Comparison of ENCODE assay signal across 21 cellular contexts in genomic region chr3:124881976-124882697, GRCh38. TPM values are rescaled to one million over a fixed set of nuclear protein-coding genes. Genes with fewer than 3 reads are reported as not detected.
A peak's percentile ranks its signal among the peaks of the same experiment; 100 is the strongest.
DNase-seq lines count a peak whose midpoint lies in the region; ATAC-seq, FAIRE-seq and TF ChIP-seq lines count a peak whose summit lies in the region.
"Had no signal": no experiment of that assay in that cellular context is flagged by ENCODE, and none has a peak within 500 bp of the region (broad histone marks: within the 10 kb centered on the region; RNA-seq: fewer than 3 reads in every experiment).

No MANE protein-coding gene starts in this region.

- CTCF ChIA-PET in MCF 10A (lab: Yijun Ruan, JAX): interaction anchor here (0.7 to 1.3 kb wide), 2 partner anchors 95 to 121 kb away, joined by 3 to 4 read pairs; no protein-coding TSS in a partner anchor

- no peaks in the 10 kb centered on the region for H4K20me1 ChIP-seq in keratinocyte (ENCODE audit: control insufficient read depth, extremely low read depth, insufficient read depth, low read length)

- POLR2A ChIA-PET in MCF 10A (lab: Yijun Ruan, JAX): no interaction called here

- peak overlapping the region; percentile 36 for H3K27ac Mint-ChIP-seq in MCF 10A (ENCODE audit: low read depth, unreplicated experiment)
- H3K27ac Mint-ChIP-seq: CD4-positive, alpha-beta memory T cell had no signal

- dilution Hi-C loops in keratinocyte (cut with MboI; ENCODE audit: extremely low pct_ligation_motif_present, low sequenced_read_pairs): no loop called here

- H3K36me3 Mint-ChIP-seq in MCF 10A (ENCODE audit: insufficient read depth, unreplicated experiment): no peaks in the 10 kb centered on the region
- H3K36me3 Mint-ChIP-seq: CD4-positive, alpha-beta memory T cell had no signal

- in situ Hi-C loops in astrocyte of the spinal cord (cut with HindIII; ENCODE audit: low sequenced_read_pairs): no loop called here

- H3K4me1 ChIP-seq in breast epithelium: peaks cover 10 to 15% of the 10 kb centered on the region in 2 donors
- peaks cover 70% of the 10 kb centered on the region for H3K4me1 ChIP-seq in keratinocyte (ENCODE audit: control insufficient read depth, extremely low read depth, insufficient read depth, low read length)
- peaks cover 59 to 81% of the 10 kb centered on the region in 2 donors for H3K4me1 ChIP-seq in thoracic aorta (ENCODE audit: control insufficient read depth in 1 of 2, low read depth in 2 of 2)

- H3K4me3 Mint-ChIP-seq in MCF 10A (ENCODE audit: unreplicated experiment): no peak overlapping the region
- H3K4me3 Mint-ChIP-seq: CD4-positive, alpha-beta memory T cell had no signal

- ATAC-seq in thoracic aorta (ENCODE audit: insufficient number of reproducible peaks, low FRiP score, low read depth) (no peak), HG02885 (IDR thresholded peaks at IDR 0.05; ENCODE audit: poor library complexity, unreplicated experiment) (no peak), GM18873 (IDR thresholded peaks at IDR 0.05; ENCODE audit: low FRiP score, unreplicated experiment) (no peak)

- peaks cover 67% of the 10 kb centered on the region for H3K79me2 ChIP-seq in keratinocyte (ENCODE audit: control insufficient read depth, insufficient read depth, low read length)

- H3K27ac ChIP-seq in breast epithelium: no peak overlapping the region
- H3K27ac ChIP-seq in keratinocyte (ENCODE audit: control insufficient read depth, insufficient read depth, low read length): no peak overlapping the region
- H3K27ac ChIP-seq in thoracic aorta: peak overlapping the region; percentile 60 to 92
- H3K27ac ChIP-seq: upper lobe of left lung had no signal

- no peak overlapping the region for H3K9ac ChIP-seq in keratinocyte (ENCODE audit: control insufficient read depth, extremely low read depth, insufficient read depth, low read length)

- H3K36me3 ChIP-seq in breast epithelium (no peaks in the 10 kb centered on the region), keratinocyte (ENCODE audit: control insufficient read depth in 2 of 2, extremely low read depth in 1 of 2, insufficient read depth in 2 of 2, low read length in 2 of 2) (peaks cover 0 to 12% of the 10 kb centered on the region in 2 experiments), thoracic aorta (no peaks in the 10 kb centered on the region)
- H3K36me3 ChIP-seq: upper lobe of left lung had no signal

- no peaks in the 10 kb centered on the region for H3K9me3 ChIP-seq in breast epithelium
- H3K9me3 ChIP-seq in keratinocyte (ENCODE audit: control insufficient read depth, low read depth, low read length): no peaks in the 10 kb centered on the region
- no peaks in the 10 kb centered on the region for H3K9me3 ChIP-seq in thoracic aorta
- H3K9me3 ChIP-seq: upper lobe of left lung had no signal

- no peaks in the 10 kb centered on the region for H3K9me1 ChIP-seq in keratinocyte (ENCODE audit: control insufficient read depth, extremely low read depth, insufficient read depth, low read length)

- no peak for TF ChIP-seq CTCF in MCF 10A (IDR thresholded peaks at IDR 0.05; ENCODE audit: unreplicated experiment)
- TF ChIP-seq CTCF in breast epithelium (IDR thresholded peaks at IDR 0.05): no peak
- TF ChIP-seq CTCF in astrocyte of the spinal cord (IDR thresholded peaks at IDR 0.05; ENCODE audit: low read depth, low read length): no peak
- no peak for TF ChIP-seq CTCF in keratinocyte (optimal IDR thresholded peaks at IDR 0.05 in 1 of 3, IDR thresholded peaks at IDR 0.05 in 1 of 3, conservative IDR thresholded peaks at IDR 0.05 in 1 of 3; ENCODE audit: extremely low read depth in 1 of 3, insufficient read depth in 2 of 3, low read length in 3 of 3)
- no peak for TF ChIP-seq CTCF in thoracic aorta (IDR thresholded peaks at IDR 0.05)

- intact Hi-C loops in MCF 10A (cut with micrococcal nuclease) (no loop called here), breast epithelium (cut with DNase I; ENCODE audit: low total_unique reads) (no loop called here)

- peaks cover 46% of the 10 kb centered on the region for H3K4me1 Mint-ChIP-seq in MCF 10A (ENCODE audit: insufficient read depth, unreplicated experiment)

- H3K4me3 ChIP-seq in breast epithelium (no peak overlapping the region), astrocyte of the spinal cord (ENCODE audit: low read depth, low read length) (no peak overlapping the region), keratinocyte (ENCODE audit: control insufficient read depth in 2 of 3, extremely low read depth in 1 of 3, insufficient read depth in 2 of 3, low read depth in 1 of 3, low read length in 3 of 3) (no peak overlapping the region), thoracic aorta (no peak overlapping the region)
- H3K4me3 ChIP-seq: upper lobe of left lung had no signal

- TF ChIP-seq POLR2A in breast epithelium (IDR thresholded peaks at IDR 0.05): no peak

- no peaks in the 10 kb centered on the region for H3K9me3 Mint-ChIP-seq in MCF 10A (ENCODE audit: unreplicated experiment)
- H3K9me3 Mint-ChIP-seq: CD4-positive, alpha-beta memory T cell had no signal

- BruUV-seq in MCF 10A (replicated peaks; lab: Mats Ljungman, UMichigan): no TSS peak

- H3K4me2 ChIP-seq in keratinocyte (ENCODE audit: control insufficient read depth, extremely low read depth, insufficient read depth, low read depth, low read length): no peak overlapping the region

- DNase-seq in MCF 10A (ENCODE audit: unreplicated experiment) (no peak), breast epithelium (ENCODE audit: low spot score in 2 of 2) (no peak), astrocyte of the spinal cord (ENCODE audit: low read depth, low spot score) (peak; percentile 24), keratinocyte (ENCODE audit: low read depth, low spot score) (no peak), thoracic aorta (ENCODE audit: low spot score) (no peak), DMS114 treated with DMSO at 0.1 percent for 48 hours (lab: John Stamatoyannopoulos, UW; ENCODE audit: unreplicated experiment) (no peak)
- DNase-seq: activated CD4-positive, CD25-positive, alpha-beta regulatory T cell treated with anti-CD3 and anti-CD28 coated beads, Interleukin-2, amount 50 U/mL, for 72 hours; activated gamma-delta T cell treated with Interleukin-2 at 50 U/mL for 16 hours; aorta; CD4-positive, alpha-beta memory T cell; NCI-H1092 treated with DMSO at 0.1 percent for 48 hours; NCI-H2171 treated with DMSO at 0.1 percent for 48 hours; NK-92 treated with Interleukin-12 subunit alpha and Interleukin-12 subunit beta, amount 100 ng/mL, for 24 hours; stimulated activated CD4-positive, alpha-beta T cell treated with anti-CD3 and anti-CD28 coated beads, Interleukin-2, amount 100 ng/mL, for 48 hours; upper lobe of left lung had no signal

- H3K27me3 Mint-ChIP-seq in MCF 10A (ENCODE audit: insufficient read depth, unreplicated experiment): no peaks in the 10 kb centered on the region

- H2AFZ ChIP-seq in keratinocyte (ENCODE audit: control insufficient read depth, low read length): no peak overlapping the region

- no peaks in the 10 kb centered on the region for H3K27me3 ChIP-seq in breast epithelium
- H3K27me3 ChIP-seq in keratinocyte (ENCODE audit: control insufficient read depth, extremely low read depth, insufficient read depth, low read length): no peaks in the 10 kb centered on the region
- H3K27me3 ChIP-seq in thoracic aorta (replicated peaks; ENCODE audit: insufficient read depth): no peaks in the 10 kb centered on the region

- FAIRE-seq in keratinocyte (lab: Jason Lieb, UNC): peak; percentile 43
- FAIRE-seq: A204.1, H54 had no signal

RNA-seq across cellular contexts. Expression of gene ITGB5, which starts 5.0 kb away (rescaled TPM):
- total RNA-seq in MCF 10A (2022): 100 and 101 TPM in 2 replicates
- total RNA-seq in breast epithelium: 100 to 1,000 TPM in 2 of 3 donors, 10 to 100 TPM in 1; 80.1 to 286 (median 181) TPM
- polyA plus RNA-seq in keratinocyte: 136 to 145 TPM (median 136 TPM) in 3 replicates
- 12.3 TPM for polyA plus RNA-seq in keratinocyte (2011; ENCODE audit: low read depth)
- polyA plus RNA-seq in keratinocyte (2011; cell fraction: cytosol; rRNA removed): 85.2 and 104 TPM in 2 replicates
- 199 and 267 TPM in 2 replicates for polyA plus RNA-seq in keratinocyte (2011; cell fraction: nucleus; rRNA removed)
- polyA plus RNA-seq in keratinocyte (2012; ENCODE audit: low replicate concordance): 40.3 and 177 TPM in 2 replicates
- 221 to 368 TPM (median 229 TPM) in 3 replicates for polyA minus RNA-seq in keratinocyte
- 124 TPM for polyA minus RNA-seq in keratinocyte (2011; cell fraction: cytosol; rRNA and poly(A)+ RNA removed)
- polyA minus RNA-seq in keratinocyte (2011; cell fraction: nucleus; rRNA and poly(A)+ RNA removed): 284 and 412 TPM in 2 replicates
- total RNA-seq in thoracic aorta: 100 to 1,000 TPM; 576 to 592 TPM
- total RNA-seq: T-helper 2 cell treated with Interferon-gamma antibody and Interleukin-4, amounts not matched to agents 100 ng/mL and 5 ng/mL, for 36 hours had no signal

RNA-seq across cellular contexts. Expression of gene MUC13, which starts 52.4 kb away (rescaled TPM):
- total RNA-seq in MCF 10A (2022): not detected in 2 replicates
- total RNA-seq in breast epithelium: 1 to 10 TPM in 1 of 3 donors, not detected in 2; 3.9 TPM
- not detected in 3 replicates for polyA plus RNA-seq in keratinocyte
- polyA plus RNA-seq in keratinocyte (2011; ENCODE audit: low read depth): not detected
- polyA plus RNA-seq in keratinocyte (2011; cell fraction: cytosol; rRNA removed): not detected in 2 replicates
- not detected in 2 replicates for polyA plus RNA-seq in keratinocyte (2011; cell fraction: nucleus; rRNA removed)
- polyA plus RNA-seq in keratinocyte (2012; ENCODE audit: low replicate concordance): not detected in 2 replicates
- polyA minus RNA-seq in keratinocyte: not detected in 3 replicates
- polyA minus RNA-seq in keratinocyte (2011; cell fraction: cytosol; rRNA and poly(A)+ RNA removed): not detected
- not detected in 2 replicates for polyA minus RNA-seq in keratinocyte (2011; cell fraction: nucleus; rRNA and poly(A)+ RNA removed)
- total RNA-seq in thoracic aorta: under 1 TPM in 1 of 2 donors, not detected in 1; 0.49 TPM
- total RNA-seq: CD4-positive, alpha-beta memory T cell; T-helper 2 cell treated with Interferon-gamma antibody and Interleukin-4, amounts not matched to agents 100 ng/mL and 5 ng/mL, for 36 hours had no signal
- polyA plus RNA-seq: CD4-positive, alpha-beta memory T cell; neural cell had no signal

Comparison
In these comparisons a context has a peak if more than half of its experiments do, and no peak if none do; other contexts are left out.
1. H3K27ac ChIP-seq: peak in thoracic aorta (2 of 2); none in breast epithelium (0 of 2) and keratinocyte (single experiment).